Comparison of ENCODE assay signal across 22 cellular contexts in genomic region chr1:112387807-112388206, GRCh38.
"Had no signal": no experiment of that assay in that cellular context is flagged by ENCODE, and none has a peak within 500 bp of the region (broad histone marks: within the 10 kb centered on the region; RNA-seq: fewer than 3 reads in every experiment).

No MANE protein-coding gene starts in this region.

- H3K4me3 ChIP-seq: adrenal gland, SJCRH30, SK-N-MC had no signal

- H3K27ac ChIP-seq: adrenal gland, brain microvascular endothelial cell, SJCRH30, SK-N-MC, WERI-Rb-1 had no signal

- DNase-seq: activated CD4-positive, alpha-beta T cell treated with anti-CD3 and anti-CD28 coated beads, Interleukin-2, amount 10 ng/mL, durations not matched to agents 24 days and 14 days; activated CD4-positive, alpha-beta T cell treated with anti-CD3 and anti-CD28 coated beads, Interleukin-2, amount 50 U/mL, for 4 hours; activated CD8-positive, alpha-beta T cell treated with anti-CD3 and anti-CD28 coated beads for 36 hours; activated gamma-delta T cell treated with Interleukin-2 at 50 U/mL for 16 hours; activated naive CD4-positive, alpha-beta T cell treated with anti-CD3 and anti-CD28 coated beads for 36 hours; activated T-cell treated with anti-CD3 and anti-CD28 coated beads, Interleukin-2, amount 50 U/mL, for 1 hour; adrenal gland; central memory CD4-positive, alpha-beta T cell; Karpas-422; NCI-H1105; NCI-H1417 treated with DMSO at 0.1 percent for 48 hours; NCI-H1930; NCI-H345; NCI-H524 treated with DMSO at 0.1 percent for 48 hours; SJCRH30; T1000; WERI-Rb-1 had no signal

- H3K36me3 ChIP-seq: adrenal gland, brain microvascular endothelial cell, SJCRH30, WERI-Rb-1 had no signal

- H3K9me3 Mint-ChIP-seq: activated CD4-positive, alpha-beta T cell treated with anti-CD3 and anti-CD28 coated beads, Interleukin-2, amount 10 ng/mL, durations not matched to agents 24 days and 14 days; activated CD8-positive, alpha-beta T cell treated with anti-CD3 and anti-CD28 coated beads for 36 hours; activated naive CD4-positive, alpha-beta T cell treated with anti-CD3 and anti-CD28 coated beads for 36 hours; activated naive CD4-positive, alpha-beta T cell treated with anti-CD3 and anti-CD28 coated beads, Interleukin-2, amount 50 U/mL, for 72 hours; activated T-helper 2 cell treated with anti-CD3 and anti-CD28 coated beads, Interferon-gamma antibody, Interleukin-2, Interleukin-4, amounts not matched to agents 10 μg/mL and 5 μg/mL and 100 μg/mL, durations not matched to agents 14 hours and 24 hours and 36 hours had no signal

- H3K36me3 Mint-ChIP-seq: activated naive CD4-positive, alpha-beta T cell treated with anti-CD3 and anti-CD28 coated beads, Interleukin-2, amount 50 U/mL, for 72 hours had no signal

- H3K27me3 ChIP-seq: adrenal gland, brain microvascular endothelial cell had no signal

- H3K27ac Mint-ChIP-seq: activated CD4-positive, alpha-beta T cell treated with anti-CD3 and anti-CD28 coated beads, Interleukin-2, amount 10 ng/mL, durations not matched to agents 24 days and 14 days; activated CD8-positive, alpha-beta T cell treated with anti-CD3 and anti-CD28 coated beads for 36 hours; activated naive CD4-positive, alpha-beta T cell treated with anti-CD3 and anti-CD28 coated beads for 36 hours; activated naive CD4-positive, alpha-beta T cell treated with anti-CD3 and anti-CD28 coated beads, Interleukin-2, amount 50 U/mL, for 72 hours; activated T-helper 2 cell treated with anti-CD3 and anti-CD28 coated beads, Interferon-gamma antibody, Interleukin-2, Interleukin-4, amounts not matched to agents 10 μg/mL and 5 μg/mL and 100 μg/mL, durations not matched to agents 14 hours and 24 hours and 36 hours had no signal

- ATAC-seq: activated CD8-positive, alpha-beta T cell treated with anti-CD3 and anti-CD28 coated beads for 36 hours; activated naive CD4-positive, alpha-beta T cell treated with anti-CD3 and anti-CD28 coated beads, Interleukin-2, amount 50 U/mL, for 72 hours; Panc1 had no signal

- H3K9me3 ChIP-seq: adrenal gland, SJCRH30 had no signal

- H3K4me3 Mint-ChIP-seq: activated CD4-positive, alpha-beta T cell treated with anti-CD3 and anti-CD28 coated beads, Interleukin-2, amount 10 ng/mL, durations not matched to agents 24 days and 14 days; activated CD8-positive, alpha-beta T cell treated with anti-CD3 and anti-CD28 coated beads for 36 hours; activated naive CD4-positive, alpha-beta T cell treated with anti-CD3 and anti-CD28 coated beads for 36 hours had no signal
